21 cellular contexts compared by ENCODE assay signal in the genomic region with DNA sequence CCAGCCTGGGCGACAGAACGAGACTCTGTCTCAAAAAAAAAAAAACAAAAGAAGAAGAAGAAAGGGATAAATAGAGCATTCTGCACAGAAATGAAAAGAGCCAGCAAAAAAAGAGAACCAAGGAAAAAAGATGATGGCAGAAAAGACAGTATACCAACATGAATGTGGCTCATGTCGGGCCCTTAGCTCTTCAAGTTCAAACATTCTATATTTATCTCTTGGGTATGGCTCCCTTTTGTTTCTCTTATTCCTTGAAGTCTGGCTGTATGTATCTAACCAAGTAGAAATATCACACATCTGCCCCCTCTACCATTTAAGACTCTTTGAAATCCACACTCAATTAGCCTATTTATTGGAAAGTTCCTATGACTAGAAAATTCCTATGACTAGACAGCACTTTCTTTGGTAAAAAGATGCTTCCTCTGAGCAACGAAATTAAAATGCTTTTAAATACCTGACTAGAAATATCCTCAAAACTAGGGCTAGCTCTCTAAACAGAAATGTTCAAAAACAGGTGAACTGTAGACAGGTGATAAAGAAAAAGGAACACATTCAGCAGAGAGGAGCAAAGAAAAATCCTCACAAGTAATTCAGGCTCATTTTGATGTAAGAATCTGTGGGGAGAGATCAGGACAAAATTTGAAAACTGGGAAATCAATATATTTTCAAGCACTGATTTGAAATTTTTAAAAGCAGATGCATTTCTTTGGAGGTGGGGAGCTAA. TPM values are rescaled to one million over a fixed set of nuclear protein-coding genes. Genes with fewer than 3 reads are reported as not detected.
DNase-seq lines count a peak whose midpoint lies in the region; ATAC-seq and TF ChIP-seq lines count a peak whose summit lies in the region.
"Had no signal": no experiment of that assay in that cellular context is flagged by ENCODE, and none has a peak within 500 bp of the region (broad histone marks: within the 10 kb centered on the region; RNA-seq: fewer than 3 reads in every experiment).

No MANE protein-coding gene starts in this region.

- no peaks in the 10 kb centered on the region for H3K9me3 ChIP-seq in HUES6 (ENCODE audit: control insufficient read depth, insufficient read depth, low read depth, low read length)
- no peaks in the 10 kb centered on the region for H3K9me3 ChIP-seq in lower lobe of right lung
- H3K9me3 ChIP-seq: mucosa of descending colon, SK-N-SH had no signal

- H3K4me3 Mint-ChIP-seq in effector memory CD8-positive, alpha-beta T cell, result no peak overlapping the region
- H3K4me3 Mint-ChIP-seq: CD4-positive, CD25-positive, alpha-beta regulatory T cell had no signal

- intact Hi-C loops in dorsolateral prefrontal cortex (cut with DNase I), result loop anchor here (2.0 to 5.0 kb wide), 2 partner anchors 78 to 80 kb away; no protein-coding TSS in a partner anchor
- intact Hi-C loops in lower lobe of right lung (cut with DNase I), result loop anchor here (5.0 kb wide), 1 partner anchor 78 kb away; no protein-coding TSS in a partner anchor

- H3K27ac ChIP-seq in HUES6 (ENCODE audit: low read depth, low read length) (0 out of 2 replicates have a peak overlapping the region, but pooled peaks have one; percentile 15), dorsolateral prefrontal cortex (peak overlapping the region in 52 of 59 donors; percentile 0 to 99 (median 93)), lower lobe of right lung (no peak overlapping the region), skin epidermis (peak overlapping the region in 8 of 21 experiments; percentile 3 to 82 (median 22))

- no peaks in the 10 kb centered on the region for H3K27me3 Mint-ChIP-seq in effector memory CD8-positive, alpha-beta T cell

- H3K36me3 ChIP-seq in HUES6 (ENCODE audit: control insufficient read depth, insufficient read depth, low read length) (peaks cover 10% of the 10 kb centered on the region; the same call in 1 of the 2 replicates), lower lobe of right lung (peaks cover 39% of the 10 kb centered on the region)

- H3K4me1 Mint-ChIP-seq in effector memory CD8-positive, alpha-beta T cell (ENCODE audit: low read depth in 2 of 2), result peaks cover 0 to 3% of the 10 kb centered on the region in 2 donors

- no peaks in the 10 kb centered on the region for H3K36me3 Mint-ChIP-seq in effector memory CD8-positive, alpha-beta T cell (ENCODE audit: insufficient read depth)
- H3K36me3 Mint-ChIP-seq: CD4-positive, CD25-positive, alpha-beta regulatory T cell had no signal

- ATAC-seq in lower lobe of right lung (no peak), HG03097 (IDR thresholded peaks at IDR 0.05; ENCODE audit: low FRiP score, unreplicated experiment) (no peak)
- no peak for ATAC-seq in effector memory CD8-positive, alpha-beta T cell (replicated peaks)
- ATAC-seq: PC-3 had no signal

- no peak overlapping the region for H3K9ac ChIP-seq in HUES6 (ENCODE audit: low read length)
- H3K9ac ChIP-seq: SK-N-SH had no signal

- TF ChIP-seq CTCF in dorsolateral prefrontal cortex (IDR thresholded peaks at IDR 0.05 in 54 of 56, conservative IDR thresholded peaks at IDR 0.05 in 2 of 56; ENCODE audit: low read depth in 1 of 56, partially characterized antibody in 56 of 56), result no peak
- TF ChIP-seq CTCF in lower lobe of right lung (IDR thresholded peaks at IDR 0.05), result no peak

- H3K9me3 Mint-ChIP-seq in effector memory CD8-positive, alpha-beta T cell, result no peaks in the 10 kb centered on the region

- no peak for DNase-seq in dorsolateral prefrontal cortex
- DNase-seq in lower lobe of right lung, result no peak
- no peak for DNase-seq in effector memory CD8-positive, alpha-beta T cell
- DNase-seq in OCI-M2 (lab: John Stamatoyannopoulos, UW; ENCODE audit: unreplicated experiment), result no peak
- DNase-seq in NCI-H82 (lab: John Stamatoyannopoulos, UW), result no peak
- DNase-seq: activated CD4-positive, alpha-beta T cell treated with anti-CD3 and anti-CD28 coated beads, Interleukin-2, amount 50 U/mL, for 1 hour; activated naive CD4-positive, alpha-beta T cell treated with anti-CD3 and anti-CD28 coated beads, Interleukin-2, amount 50 U/mL, for 16 hours; activated T-cell treated with anti-CD3 and anti-CD28 coated beads for 4 hours; CD4-positive, CD25-positive, alpha-beta regulatory T cell; dermis blood vessel endothelial cell; DMS79 treated with DMSO at 0.1 percent for 48 hours; H7; mucosa of descending colon; PC-3; SK-N-SH; stimulated activated naive CD4-positive, alpha-beta T cell had no signal

- H3K4me1 ChIP-seq in HUES6 (ENCODE audit: control insufficient read depth, insufficient read depth, low read length), result peaks cover 28% of the 10 kb centered on the region
- peaks cover 36% of the 10 kb centered on the region for H3K4me1 ChIP-seq in lower lobe of right lung

- H3K4me3 ChIP-seq in HUES6 (ENCODE audit: low read depth, low read length) (no peak overlapping the region), dorsolateral prefrontal cortex (peak overlapping the region in 58 of 59 donors; percentile 41 to 81 (median 66)), lower lobe of right lung (peak overlapping the region; percentile 61), skin epidermis (peak overlapping the region in 5 of 7 experiments; percentile 5 to 50 (median 32))
- H3K4me3 ChIP-seq: K562, mucosa of descending colon had no signal

- H3K27ac Mint-ChIP-seq in effector memory CD8-positive, alpha-beta T cell, result no peak overlapping the region
- H3K27ac Mint-ChIP-seq: CD4-positive, CD25-positive, alpha-beta regulatory T cell had no signal

- H3K27me3 ChIP-seq in HUES6 (ENCODE audit: control insufficient read depth, insufficient read depth, low read length), result no peaks in the 10 kb centered on the region
- no peaks in the 10 kb centered on the region for H3K27me3 ChIP-seq in dorsolateral prefrontal cortex
- H3K27me3 ChIP-seq in lower lobe of right lung (ENCODE audit: low read depth), result no peaks in the 10 kb centered on the region

RNA-seq across cellular contexts. Expression of gene SELENOP, which starts 2.6 kb away (rescaled TPM):
- total RNA-seq in dorsolateral prefrontal cortex (100 to 1,000 TPM in 115 of 120 experiments, 10 to 100 TPM in 5; 61.5 to 884 (median 225) TPM), lower lobe of right lung (705 TPM)

RNA-seq across cellular contexts. Expression of gene CCDC152, which starts 52.4 kb away (rescaled TPM):
- total RNA-seq in dorsolateral prefrontal cortex (1 to 10 TPM; 1.1 to 7.3 (median 3.8) TPM), lower lobe of right lung (1.3 TPM)
- total RNA-seq: osteocyte, PC-3 had no signal
